13 cellular contexts compared by ENCODE assay signal in the genomic region with DNA sequence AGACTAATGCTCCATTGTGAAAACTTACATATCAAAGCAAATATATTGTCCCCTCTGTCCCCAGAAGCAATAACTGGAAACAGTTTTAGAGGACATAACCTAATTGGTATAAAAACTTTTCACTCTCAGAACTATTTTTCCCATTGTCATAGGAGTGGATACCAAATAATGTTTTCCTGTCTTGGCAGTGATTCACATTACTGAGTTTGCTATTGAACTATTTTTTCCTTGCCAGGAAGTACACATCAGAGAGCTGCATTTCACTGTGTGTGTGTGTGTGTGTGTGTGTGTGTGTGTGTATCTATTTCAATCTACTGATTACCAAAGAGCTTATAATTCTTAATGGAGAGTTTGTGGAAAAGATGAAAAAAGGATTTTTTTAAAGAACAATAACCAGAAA. TPM values are rescaled to one million over a fixed set of nuclear protein-coding genes. Genes with fewer than 3 reads are reported as not detected.
DNase-seq lines count a peak whose midpoint lies in the region; ATAC-seq and TF ChIP-seq lines count a peak whose summit lies in the region.
"Had no signal": no experiment of that assay in that cellular context is flagged by ENCODE, and none has a peak within 500 bp of the region (broad histone marks: within the 10 kb centered on the region; RNA-seq: fewer than 3 reads in every experiment).

No MANE protein-coding gene starts in this region.

- peaks cover 24 to 45% (median 28%) of the 10 kb centered on the region in 3 donors for H3K4me1 Mint-ChIP-seq in T-cell

- peaks cover 28% of the 10 kb centered on the region for H3K4me1 ChIP-seq in stomach smooth muscle (ENCODE audit: control insufficient read depth, insufficient read depth, low read length)

- ATAC-seq in GM21367 (IDR thresholded peaks at IDR 0.05; ENCODE audit: unreplicated experiment) (no peak), T-cell (replicated peaks in 1 of 4) (no peak)

- no peaks in the 10 kb centered on the region for H3K27me3 ChIP-seq in stomach smooth muscle (ENCODE audit: control insufficient read depth in 1 of 2, insufficient read depth in 2 of 2, low read length in 2 of 2)

- no peaks in the 10 kb centered on the region for H3K36me3 Mint-ChIP-seq in T-cell

- no peak for TF ChIP-seq CTCF in astrocyte of the spinal cord (IDR thresholded peaks at IDR 0.05; ENCODE audit: low read depth, low read length)
- TF ChIP-seq CTCF in GM10248 (IDR thresholded peaks at IDR 0.05; ENCODE audit: control extremely low read depth, extremely low read depth, low read depth, missing control alignments) = no peak

- CTCF ChIA-PET in HEK293T (lab: Yijun Ruan, JAX) (no interaction called here), GM10248 (lab: Yijun Ruan, JAX) (interaction anchor here (1.2 to 1.8 kb wide), 2 partner anchors 23 to 39 kb away, joined by 3 to 6 read pairs; no protein-coding TSS in a partner anchor), T-cell (lab: Charles Lee) (interaction anchor here in 1 of 2 donors (0.7 kb wide), 1 partner anchor 50 kb away, joined by 4 read pairs; no protein-coding TSS in a partner anchor)

- H3K4me3 ChIP-seq in astrocyte of the spinal cord (ENCODE audit: low read depth, low read length) (no peak overlapping the region), stomach smooth muscle (ENCODE audit: low read length in 2 of 2) (no peak overlapping the region)
- H3K4me3 ChIP-seq: lung had no signal

- peaks cover 4 to 20% of the 10 kb centered on the region in 2 donors for H3K27me3 Mint-ChIP-seq in T-cell

- no peaks in the 10 kb centered on the region for H3K36me3 ChIP-seq in stomach smooth muscle (ENCODE audit: control insufficient read depth in 2 of 2, insufficient read depth in 2 of 2, low read length in 2 of 2)

- in situ Hi-C loops in astrocyte of the spinal cord (cut with HindIII; ENCODE audit: low sequenced_read_pairs) = no loop called here

- H3K4me3 Mint-ChIP-seq in T-cell = peak overlapping the region in 1 of 3 donors; percentile 68

- peak overlapping the region; percentile 20 for H3K27ac ChIP-seq in stomach smooth muscle (ENCODE audit: low read length)
- H3K27ac ChIP-seq: KMS-11 had no signal

- no peak for DNase-seq in HEK293T (ENCODE audit: extremely low spot score)
- peak; percentile 74 for DNase-seq in astrocyte of the spinal cord (ENCODE audit: low read depth, low spot score)
- DNase-seq in iris pigment epithelial cell (ENCODE audit: low read depth) = peak; percentile 75
- DNase-seq in GM10248 (ENCODE audit: extremely low spot score) = no peak
- no peak for DNase-seq in T-cell
- DNase-seq: activated T-cell treated with anti-CD3 and anti-CD28 coated beads, Interleukin-2, amount 50 U/mL, for 4 hours; effector CD8-positive, alpha-beta T cell; NCI-H774 had no signal

- POLR2A ChIA-PET in HEK293T (lab: Yijun Ruan, JAX) (no interaction called here), GM10248 (lab: Yijun Ruan, JAX) (no interaction called here), T-cell (lab: Charles Lee) (no interaction called here)

- no peaks in the 10 kb centered on the region for H3K9me3 Mint-ChIP-seq in T-cell
- H3K9me3 Mint-ChIP-seq: activated T-cell treated with anti-CD3 and anti-CD28 coated beads, Interleukin-2, amount 50 U/mL, for 4 hours; T-helper 1 cell treated with Interleukin-12 subunit alpha and Interleukin-12 subunit beta and Interleukin-4 antibody, amounts not matched to agents 30 μg/mL and 1 μg/mL, for 36 hours had no signal

- H3K9me3 ChIP-seq in stomach smooth muscle (ENCODE audit: control insufficient read depth in 2 of 2, low read length in 2 of 2) = no peaks in the 10 kb centered on the region

- H3K9ac ChIP-seq in stomach smooth muscle (ENCODE audit: low read length in 2 of 2) = no peak overlapping the region
- H3K9ac ChIP-seq: KMS-11 had no signal

- H3K27ac Mint-ChIP-seq in T-cell = no peak overlapping the region
- H3K27ac Mint-ChIP-seq: T-helper 1 cell treated with Interleukin-12 subunit alpha and Interleukin-12 subunit beta and Interleukin-4 antibody, amounts not matched to agents 30 μg/mL and 1 μg/mL, for 36 hours had no signal

TF ChIP-seq in HEK293T, 16 proteins besides CTCF, POLR2A, EP300 and RAD21:
- TF ChIP-seq L3MBTL2 (conservative IDR thresholded peaks at IDR 0.05) (no peak), LEF1 (IDR thresholded peaks at IDR 0.05; ENCODE audit: borderline replicate concordance) (no peak)
- TF ChIP-seq, protein P1, sequence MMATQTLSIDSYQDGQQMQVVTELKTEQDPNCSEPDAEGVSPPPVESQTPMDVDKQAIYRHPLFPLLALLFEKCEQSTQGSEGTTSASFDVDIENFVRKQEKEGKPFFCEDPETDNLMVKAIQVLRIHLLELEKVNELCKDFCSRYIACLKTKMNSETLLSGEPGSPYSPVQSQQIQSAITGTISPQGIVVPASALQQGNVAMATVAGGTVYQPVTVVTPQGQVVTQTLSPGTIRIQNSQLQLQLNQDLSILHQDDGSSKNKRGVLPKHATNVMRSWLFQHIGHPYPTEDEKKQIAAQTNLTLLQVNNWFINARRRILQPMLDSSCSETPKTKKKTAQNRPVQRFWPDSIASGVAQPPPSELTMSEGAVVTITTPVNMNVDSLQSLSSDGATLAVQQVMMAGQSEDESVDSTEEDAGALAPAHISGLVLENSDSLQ (IDR thresholded peaks at IDR 0.05) = 0 out of 2 replicates have a peak, but pooled peaks have one; percentile 0

RNA-seq across cellular contexts. Expression of a gene that starts 45.4 kb away (rescaled TPM):
- 1 to 10 TPM in 3 of 5 donors, under 1 TPM in 2; 0.16 to 1.8 (median 1.2) TPM for total RNA-seq in T-cell

Comparison
In these comparisons a context has a peak if more than half of its experiments do, and no peak if none do; other contexts are left out.
1. DNase-seq: peak in astrocyte of the spinal cord (single experiment) and iris pigment epithelial cell (single experiment); none in HEK293T (single experiment), GM10248 (single experiment) and T-cell (0 of 34).